Comparison of ENCODE assay signal across 34 cellular contexts in genomic region chr1:200954434-200954833, GRCh38. TPM values are rescaled to one million over a fixed set of nuclear protein-coding genes. Genes with fewer than 3 reads are reported as not detected.
"Had no signal": no experiment of that assay in that cellular context is flagged by ENCODE, and none has a peak within 500 bp of the region (broad histone marks: within the 10 kb centered on the region; RNA-seq: fewer than 3 reads in every experiment).

No MANE protein-coding gene starts in this region.

- H3K36me3 ChIP-seq: WERI-Rb-1 had no signal

- ATAC-seq: activated CD4-positive, CD25-positive, alpha-beta regulatory T cell treated with anti-CD3 and anti-CD28 coated beads, Interleukin-2, amount 50 U/mL, for 24 hours; activated CD8-positive, alpha-beta memory T cell treated with anti-CD3 and anti-CD28 coated beads, Interleukin-2, amount 10 ng/mL, durations not matched to agents 7 days and 5 days; activated CD8-positive, alpha-beta T cell treated with anti-CD3 and anti-CD28 coated beads for 36 hours; esophagus mucosa; T-cell had no signal

- H3K27ac Mint-ChIP-seq: activated B cell treated with CpG ODN at 0.5 μM for 24 hours; activated CD8-positive, alpha-beta memory T cell treated with anti-CD3 and anti-CD28 coated beads, Interleukin-2, amount 10 ng/mL, durations not matched to agents 7 days and 5 days; activated CD8-positive, alpha-beta T cell treated with anti-CD3 and anti-CD28 coated beads for 36 hours; activated naive CD8-positive, alpha-beta T cell; activated T-helper 1 cell treated with anti-CD3 and anti-CD28 coated beads, Interleukin-12 subunit alpha, Interleukin-12 subunit beta, Interleukin-2, Interleukin-4 antibody, amounts not matched to agents 30 ng/mL and 10 ng/mL and 1 ng/mL, durations not matched to agents 14 hours and 24 hours and 36 hours; activated T-helper 2 cell treated with anti-CD3 and anti-CD28 coated beads, Interferon-gamma antibody, Interleukin-2, Interleukin-4, amounts not matched to agents 10 μg/mL and 5 μg/mL and 100 μg/mL, durations not matched to agents 14 hours and 24 hours and 36 hours; dendritic cell treated with granulocyte-macrophage colony-stimulating factor and Interleukin-4, amounts not matched to agents 40 ng/mL and 50 ng/mL, for 4 days; T-cell; T-helper 1 cell treated with Interleukin-12 subunit alpha and Interleukin-12 subunit beta and Interleukin-4 antibody, amounts not matched to agents 30 μg/mL and 1 μg/mL, for 36 hours; T-helper 2 cell treated with Interferon-gamma antibody and Interleukin-4, amounts not matched to agents 5 μg/mL and 100 μg/mL, for 36 hours had no signal

- H3K4me1 Mint-ChIP-seq: activated B cell treated with CpG ODN at 0.5 μM for 24 hours; activated CD8-positive, alpha-beta memory T cell treated with anti-CD3 and anti-CD28 coated beads, Interleukin-2, amount 10 ng/mL, durations not matched to agents 7 days and 5 days; T-cell had no signal

- FAIRE-seq: astrocyte, frontal cortex had no signal

- H3K27me3 Mint-ChIP-seq: dendritic cell treated with granulocyte-macrophage colony-stimulating factor and Interleukin-4, amounts not matched to agents 40 ng/mL and 50 ng/mL, for 4 days had no signal

- H3K36me3 Mint-ChIP-seq: activated CD8-positive, alpha-beta memory T cell treated with anti-CD3 and anti-CD28 coated beads, Interleukin-2, amount 10 ng/mL, durations not matched to agents 7 days and 5 days; activated naive CD8-positive, alpha-beta T cell; T-cell had no signal

- H3K4me3 ChIP-seq: coronary artery, dorsolateral prefrontal cortex had no signal

- H3K9me3 Mint-ChIP-seq: activated B cell treated with CpG ODN at 0.5 μM for 24 hours; activated CD8-positive, alpha-beta T cell treated with anti-CD3 and anti-CD28 coated beads for 36 hours; activated T-helper 1 cell treated with anti-CD3 and anti-CD28 coated beads, Interleukin-12 subunit alpha, Interleukin-12 subunit beta, Interleukin-2, Interleukin-4 antibody, amounts not matched to agents 30 ng/mL and 10 ng/mL and 1 ng/mL, durations not matched to agents 14 hours and 24 hours and 36 hours; activated T-helper 2 cell treated with anti-CD3 and anti-CD28 coated beads, Interferon-gamma antibody, Interleukin-2, Interleukin-4, amounts not matched to agents 10 μg/mL and 5 μg/mL and 100 μg/mL, durations not matched to agents 14 hours and 24 hours and 36 hours; dendritic cell treated with granulocyte-macrophage colony-stimulating factor and Interleukin-4, amounts not matched to agents 40 ng/mL and 50 ng/mL, for 4 days; T-cell; T-helper 1 cell treated with Interleukin-12 subunit alpha and Interleukin-12 subunit beta and Interleukin-4 antibody, amounts not matched to agents 30 μg/mL and 1 μg/mL, for 36 hours; T-helper 2 cell treated with Interferon-gamma antibody and Interleukin-4, amounts not matched to agents 5 μg/mL and 100 μg/mL, for 36 hours had no signal

- DNase-seq: activated B cell treated with CpG ODN at 0.5 μM for 24 hours; activated CD4-positive, alpha-beta T cell treated with anti-CD3 and anti-CD28 coated beads for 48 hours; activated CD4-positive, alpha-beta T cell treated with anti-CD3 and anti-CD28 coated beads, Interleukin-2, amount 50 U/mL, for 1 hour; activated CD4-positive, alpha-beta T cell treated with anti-CD3 and anti-CD28 coated beads, Interleukin-2, amount 50 U/mL, for 48 hours; activated CD8-positive, alpha-beta memory T cell treated with anti-CD3 and anti-CD28 coated beads, Interleukin-2, amount 10 ng/mL, durations not matched to agents 7 days and 5 days; activated CD8-positive, alpha-beta memory T cell treated with anti-CD3 and anti-CD28 coated beads, Interleukin-2, amount 50 U/mL, for 4 hours; activated CD8-positive, alpha-beta T cell treated with anti-CD3 and anti-CD28 coated beads for 36 hours; activated gamma-delta T cell treated with Interleukin-2 at 50 U/mL for 16 hours; activated naive CD4-positive, alpha-beta T cell treated with anti-CD3 and anti-CD28 coated beads, Interleukin-2, amount 50 U/mL, for 16 hours; activated naive CD4-positive, alpha-beta T cell treated with Interleukin-2 at 50 U/mL for 16 hours; activated T-cell treated with anti-CD3 and anti-CD28 coated beads, Interleukin-2, amount 50 U/mL, for 1 hour; activated T-cell treated with anti-CD3 and anti-CD28 coated beads, Interleukin-2, amount 50 U/mL, for 48 hours; amniotic stem cell; anterior cingulate cortex; central memory CD4-positive, alpha-beta T cell; cerebellar nuclear complex; dorsolateral prefrontal cortex; effector memory CD4-positive, alpha-beta T cell; foreskin fibroblast; SW 1271; T-cell; T1000; WERI-Rb-1 had no signal

- H3K27ac ChIP-seq: coronary artery, dorsolateral prefrontal cortex, WERI-Rb-1 had no signal

- H3K4me3 Mint-ChIP-seq: activated B cell treated with CpG ODN at 0.5 μM for 24 hours; activated CD8-positive, alpha-beta memory T cell treated with anti-CD3 and anti-CD28 coated beads, Interleukin-2, amount 10 ng/mL, durations not matched to agents 7 days and 5 days; activated CD8-positive, alpha-beta T cell treated with anti-CD3 and anti-CD28 coated beads for 36 hours; activated naive CD8-positive, alpha-beta T cell; activated T-helper 1 cell treated with anti-CD3 and anti-CD28 coated beads, Interleukin-12 subunit alpha, Interleukin-12 subunit beta, Interleukin-2, Interleukin-4 antibody, amounts not matched to agents 30 ng/mL and 10 ng/mL and 1 ng/mL, durations not matched to agents 14 hours and 24 hours and 36 hours; dendritic cell treated with granulocyte-macrophage colony-stimulating factor and Interleukin-4, amounts not matched to agents 40 ng/mL and 50 ng/mL, for 4 days; T-cell; T-helper 1 cell treated with Interleukin-12 subunit alpha and Interleukin-12 subunit beta and Interleukin-4 antibody, amounts not matched to agents 30 μg/mL and 1 μg/mL, for 36 hours; T-helper 2 cell treated with Interferon-gamma antibody and Interleukin-4, amounts not matched to agents 5 μg/mL and 100 μg/mL, for 36 hours had no signal

RNA-seq across cellular contexts. Expression of gene INAVA, which starts 59.7 kb away (rescaled TPM):
- total RNA-seq: activated CD8-positive, alpha-beta T cell treated with anti-CD3 and anti-CD28 coated beads for 36 hours; activated T-helper 2 cell treated with anti-CD3 and anti-CD28 coated beads, Interferon-gamma antibody, Interleukin-2, Interleukin-4, amounts not matched to agents 10 μg/mL and 5 μg/mL and 100 μg/mL, durations not matched to agents 14 hours and 24 hours and 36 hours had no signal
